ENCODE assay signal across 9 cellular contexts in genomic region chr13:30551194-30551593, GRCh38.
A peak's percentile ranks its signal among the peaks of the same experiment; 100 is the strongest.
DNase-seq lines count a peak whose midpoint lies in the region; ATAC-seq, FAIRE-seq and TF ChIP-seq lines count a peak whose summit lies in the region.
"Had no signal": no experiment of that assay in that cellular context is flagged by ENCODE, and none has a peak within 500 bp of the region (broad histone marks: within the 10 kb centered on the region; RNA-seq: fewer than 3 reads in every experiment).

No MANE protein-coding gene starts in this region.

- intact Hi-C loops in HepG2 (cut with micrococcal nuclease; ENCODE audit: unreplicated experiment), result loop anchor here (1.0 kb wide), 1 partner anchor 196 kb away; no protein-coding TSS in a partner anchor

- POLR2A ChIA-PET in activated CD8-positive, alpha-beta T cell treated with anti-CD3 and anti-CD28 coated beads, Interleukin-2, amount 10 ng/mL, durations not matched to agents 7 days and 5 days (lab: Charles Lee), result interaction anchor here (1.0 kb wide), 1 partner anchor 85 kb away, joined by 3 read pairs; no protein-coding TSS in a partner anchor
- POLR2A ChIA-PET in HepG2 (lab: Yijun Ruan, JAX), result no interaction called here

- peaks cover 2% of the 10 kb centered on the region for H3K27me3 Mint-ChIP-seq in activated CD8-positive, alpha-beta T cell treated with anti-CD3 and anti-CD28 coated beads, Interleukin-2, amount 10 ng/mL, durations not matched to agents 7 days and 5 days (ENCODE audit: low read depth)

- H2AFZ ChIP-seq in HepG2 (ENCODE audit: low read length), result no peak overlapping the region

- H3K9ac ChIP-seq in HepG2 (ENCODE audit: insufficient read depth, low read depth, low read length), result no peak overlapping the region

- H3K9me3 Mint-ChIP-seq in activated CD8-positive, alpha-beta T cell treated with anti-CD3 and anti-CD28 coated beads, Interleukin-2, amount 10 ng/mL, durations not matched to agents 7 days and 5 days (ENCODE audit: insufficient read depth), result no peaks in the 10 kb centered on the region

- no peak overlapping the region for H3K4me3 ChIP-seq in HepG2 (replicated peaks in 1 of 3; ENCODE audit: insufficient read depth in 1 of 3, low read depth in 2 of 3, low read length in 3 of 3)

- CTCF ChIA-PET in activated CD8-positive, alpha-beta T cell treated with anti-CD3 and anti-CD28 coated beads, Interleukin-2, amount 10 ng/mL, durations not matched to agents 7 days and 5 days (lab: Charles Lee), result interaction anchor here (0.6 to 2.7 kb wide), 2 partner anchors 175 to 419 kb away, joined by 3 to 10 read pairs; no protein-coding TSS in a partner anchor
- CTCF ChIA-PET in HepG2 (lab: Yijun Ruan, JAX; ENCODE audit: low intra/inter-chr PET ratio, low total read pairs), result interaction anchor here (0.8 to 1.5 kb wide), 2 partner anchors 195 to 418 kb away, joined by 3 read pairs; no protein-coding TSS in a partner anchor

- H3K27me3 ChIP-seq in HepG2 (ENCODE audit: control insufficient read depth in 1 of 2, insufficient read depth in 2 of 2, low read length in 2 of 2), result no peaks in the 10 kb centered on the region; a peak in 1 of 5 replicates

- no peak overlapping the region for H3K27ac ChIP-seq in HepG2 (ENCODE audit: extremely low read length, insufficient read depth, low read length)

- WGBS in HepG2 (ENCODE audit: low lambda C conversion rate), result 41% methylated on average over 2 of the region's 2 CpGs

- no peaks in the 10 kb centered on the region for H4K20me1 ChIP-seq in HepG2 (ENCODE audit: insufficient read depth, low read length)

- no peak overlapping the region for H3K27ac Mint-ChIP-seq in activated CD8-positive, alpha-beta T cell treated with anti-CD3 and anti-CD28 coated beads, Interleukin-2, amount 10 ng/mL, durations not matched to agents 7 days and 5 days

- TF ChIP-seq CTCF in GM10266 (IDR thresholded peaks at IDR 0.05; ENCODE audit: control insufficient read depth, insufficient read depth, low read depth, missing control alignments) (peak; percentile 50), HepG2 (CRISPR knock-in tag; IDR thresholded peaks at IDR 0.05) (peak; percentile 51)

- DNase-seq in ACHN (peak; percentile 52), GM10266 (ENCODE audit: extremely low spot score) (peak; percentile 16), LoVo (ENCODE audit: low spot score) (peak; percentile 31), HepG2 (ENCODE audit: low spot score) (peak; percentile 29), Ammon's horn (ENCODE audit: low spot score) (no peak)
- peak; percentile 35 for DNase-seq in activated CD8-positive, alpha-beta T cell treated with anti-CD3 and anti-CD28 coated beads, Interleukin-2, amount 10 ng/mL, durations not matched to agents 7 days and 5 days
- DNase-seq in stimulated activated CD4-positive, alpha-beta T cell treated with anti-CD3 and anti-CD28 coated beads, Interleukin-4, amount 100 ng/mL, for 1 hour, result no peak

- H3K36me3 ChIP-seq in HepG2 (replicated peaks in 1 of 2; ENCODE audit: control insufficient read depth in 1 of 2, insufficient read depth in 2 of 2, low read length in 2 of 2), result no peaks in the 10 kb centered on the region

- no peak overlapping the region for H3K4me3 Mint-ChIP-seq in activated CD8-positive, alpha-beta T cell treated with anti-CD3 and anti-CD28 coated beads, Interleukin-2, amount 10 ng/mL, durations not matched to agents 7 days and 5 days

- no peak for TF ChIP-seq POLR2A in HepG2 (IDR thresholded peaks at IDR 0.05; ENCODE audit: insufficient read depth in 1 of 2, low read depth in 2 of 2, low read length in 2 of 2)

- no peaks in the 10 kb centered on the region for H3K9me3 ChIP-seq in HepG2 (ENCODE audit: low read length)

- no peak overlapping the region for H3K4me2 ChIP-seq in HepG2 (ENCODE audit: low read depth, low read length)

- H3K4me1 ChIP-seq in HepG2 (ENCODE audit: insufficient read depth, low read length), result no peaks in the 10 kb centered on the region

- no peak for TF ChIP-seq EP300 in HepG2 (IDR thresholded peaks at IDR 0.05; ENCODE audit: low read depth in 2 of 2, low read length in 2 of 2)
- TF ChIP-seq EP300 in HepG2 (CRISPR knock-in tag; IDR thresholded peaks at IDR 0.05; ENCODE audit: borderline replicate concordance), result no peak

- 0 out of 2 replicates have a peak, but pooled peaks have one; percentile 15 for TF ChIP-seq RAD21 in HepG2 (CRISPR knock-in tag; IDR thresholded peaks at IDR 0.05)

- ATAC-seq in activated CD8-positive, alpha-beta T cell treated with anti-CD3 and anti-CD28 coated beads, Interleukin-2, amount 10 ng/mL, durations not matched to agents 7 days and 5 days, result peak; percentile 71
- ATAC-seq in HepG2 (peak; percentile 82), GM21367 (IDR thresholded peaks at IDR 0.05; ENCODE audit: unreplicated experiment) (no peak)

- no peaks in the 10 kb centered on the region for H3K36me3 Mint-ChIP-seq in activated CD8-positive, alpha-beta T cell treated with anti-CD3 and anti-CD28 coated beads, Interleukin-2, amount 10 ng/mL, durations not matched to agents 7 days and 5 days (ENCODE audit: low read depth)

- H3K79me2 ChIP-seq in HepG2 (ENCODE audit: insufficient read depth, low read length), result no peaks in the 10 kb centered on the region

- no peak for FAIRE-seq in HepG2 (lab: Jason Lieb, UNC)
- FAIRE-seq: endometrium had no signal

- no TSS peak for BruUV-seq in HepG2 (replicated peaks; lab: Mats Ljungman, UMichigan)

- H3K4me1 Mint-ChIP-seq in activated CD8-positive, alpha-beta T cell treated with anti-CD3 and anti-CD28 coated beads, Interleukin-2, amount 10 ng/mL, durations not matched to agents 7 days and 5 days (ENCODE audit: low read depth), result no peaks in the 10 kb centered on the region

- in situ Hi-C loops in ACHN (cut with HindIII; ENCODE audit: low pct_ligation_motif_present, low pct_unique_long_range_greater_than_20kb, low sequenced_read_pairs) (no loop called here), HepG2 (cut with HindIII; ENCODE audit: extremely low pct_ligation_motif_present, low pct_unique_long_range_greater_than_20kb) (no loop called here)

TF ChIP-seq in HepG2, 621 proteins besides CTCF, POLR2A, EP300 and RAD21:
- TF ChIP-seq TRIM22 (IDR thresholded peaks at IDR 0.05) (no peak), SMC3 (IDR thresholded peaks at IDR 0.05; ENCODE audit: low read length) (peak; percentile 37), STAG1 (CRISPR knock-in tag; IDR thresholded peaks at IDR 0.05) (peak; percentile 71)

Comparison
In these comparisons a context has a peak if more than half of its experiments do, and no peak if none do; other contexts are left out.
1. DNase-seq: peak in ACHN (single experiment), GM10266 (single experiment), LoVo (single experiment), activated CD8-positive, alpha-beta T cell treated with anti-CD3 and anti-CD28 coated beads, Interleukin-2, amount 10 ng/mL, durations not matched to agents 7 days and 5 days (single experiment) and HepG2 (single experiment); none in Ammon's horn (single experiment) and stimulated activated CD4-positive, alpha-beta T cell treated with anti-CD3 and anti-CD28 coated beads, Interleukin-4, amount 100 ng/mL, for 1 hour (single experiment).